8 cellular contexts compared by ENCODE assay signal in the genomic region with DNA sequence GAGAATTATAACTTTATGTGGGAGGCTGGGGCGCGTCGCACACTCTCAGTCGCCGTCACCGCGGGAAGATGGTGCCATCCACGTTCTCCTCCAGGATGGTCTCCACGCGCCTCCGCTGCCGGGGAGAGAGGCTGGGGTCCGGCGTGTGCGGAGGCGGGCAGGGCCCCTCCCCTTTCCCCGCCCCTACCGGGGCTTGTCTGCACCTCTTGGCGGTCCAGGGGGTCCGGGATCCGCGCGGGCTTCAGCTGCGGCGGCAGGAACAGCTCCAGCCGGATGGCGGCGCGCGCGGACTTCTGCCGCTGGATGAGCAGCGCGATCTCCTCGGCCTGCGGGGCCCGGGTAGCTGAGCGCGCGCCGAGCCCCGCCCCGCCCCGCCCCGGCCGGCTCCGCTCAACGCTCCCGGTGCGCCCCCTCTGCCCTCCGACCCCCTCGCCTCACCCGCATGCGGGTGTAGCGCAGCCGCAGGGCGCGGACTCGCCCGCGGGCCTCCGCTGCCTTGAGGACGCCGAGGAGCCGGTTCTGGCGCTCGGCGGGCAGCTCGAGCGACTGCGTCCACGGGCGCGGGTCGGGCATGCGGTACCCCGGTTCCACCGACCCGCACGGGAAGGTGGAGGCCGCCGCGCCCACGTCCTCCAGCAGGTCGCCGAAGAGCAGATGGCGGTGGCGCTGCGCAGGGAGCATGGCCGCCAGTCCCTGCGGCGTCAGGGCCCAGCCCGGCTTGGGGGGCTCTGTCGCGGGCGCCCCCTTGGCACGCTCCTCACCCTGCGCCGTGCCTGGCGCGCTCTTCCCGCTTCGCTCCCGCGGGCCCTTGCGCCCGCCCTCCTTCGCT. TPM values are rescaled to one million over a fixed set of nuclear protein-coding genes. Genes with fewer than 3 reads are reported as not detected.
DNase-seq lines count a peak whose midpoint lies in the region; TF ChIP-seq lines count a peak whose summit lies in the region.

No MANE protein-coding gene starts in this region.

- peaks cover 8% of the 10 kb centered on the region for H3K9me3 Mint-ChIP-seq in nephron

- H3K9ac ChIP-seq in fibroblast of lung (ENCODE audit: insufficient read depth, low read length) (no peak overlapping the region), subcutaneous abdominal adipose tissue (ENCODE audit: low read length in 5 of 5) (peak overlapping the region in 1 of 5 donors; percentile 41)

- no peak overlapping the region for H2AFZ ChIP-seq in fibroblast of lung (ENCODE audit: low read length)

- peak overlapping the region in 1 of 4 experiments; percentile 50 for H3K4me3 ChIP-seq in fibroblast of lung (replicated peaks in 1 of 4; ENCODE audit: control extremely low read depth in 1 of 4, insufficient read depth in 1 of 4, low read depth in 3 of 4, low read length in 4 of 4)
- peak overlapping the region in 4 of 5 donors; percentile 32 to 77 (median 67) for H3K4me3 ChIP-seq in subcutaneous abdominal adipose tissue (ENCODE audit: low read depth in 1 of 5, low read length in 5 of 5)

- H3K79me2 ChIP-seq in fibroblast of lung (ENCODE audit: control insufficient read depth, insufficient read depth, low read length), result no peaks in the 10 kb centered on the region

- peak overlapping the region; percentile 70 for H3K4me2 ChIP-seq in fibroblast of lung (ENCODE audit: extremely low read depth, insufficient read depth, low read length)

- H4K20me1 ChIP-seq in fibroblast of lung (ENCODE audit: control insufficient read depth, extremely low read depth, insufficient read depth, low read length), result no peaks in the 10 kb centered on the region

- H3K27ac ChIP-seq in fibroblast of lung (ENCODE audit: insufficient read depth, low read length) (no peak overlapping the region), subcutaneous abdominal adipose tissue (ENCODE audit: low read depth, low read length) (no peak overlapping the region)

- H3K36me3 ChIP-seq in fibroblast of lung (ENCODE audit: control insufficient read depth, insufficient read depth, low read length), result no peaks in the 10 kb centered on the region
- H3K36me3 ChIP-seq in subcutaneous abdominal adipose tissue (ENCODE audit: control insufficient read depth in 5 of 5, insufficient read depth in 5 of 5, low read length in 5 of 5), result no peaks in the 10 kb centered on the region

- H3K27me3 ChIP-seq in fibroblast of lung (ENCODE audit: control insufficient read depth, insufficient read depth, low read length) (peaks cover 24% of the 10 kb centered on the region), subcutaneous abdominal adipose tissue (ENCODE audit: control insufficient read depth in 5 of 5, insufficient read depth in 4 of 5, low read length in 5 of 5) (peaks cover 19 to 36% (median 31%) of the 10 kb centered on the region in 5 donors)

- DNase-seq in CD1c-positive myeloid dendritic cell (ENCODE audit: extremely low spot score), result peak; percentile 77
- DNase-seq in HUDEP-2 (lab: John Stamatoyannopoulos, UW; ENCODE audit: unreplicated experiment in 76 of 76), result peak in 40 of 76 experiments; percentile 8 to 61 (median 32)
- peak; percentile 76 for DNase-seq in OCI-M1 (lab: John Stamatoyannopoulos, UW)
- DNase-seq in activated T-helper 1 cell treated with anti-CD3 and anti-CD28 coated beads, Interleukin-2, amount 50 U/mL, for 16 hours (ENCODE audit: low read depth in 1 of 2, low spot score in 1 of 2), result peak; percentile 40 to 45
- peak; percentile 65 to 79 for DNase-seq in fibroblast of lung (ENCODE audit: low read depth in 2 of 2)
- DNase-seq in COLO829 (ENCODE audit: low spot score), result no peak

- H3K4me1 ChIP-seq in fibroblast of lung (ENCODE audit: control insufficient read depth, extremely low read depth, insufficient read depth, low read length), result peaks cover 6% of the 10 kb centered on the region
- peaks cover 0 to 55% (median 43%) of the 10 kb centered on the region in 5 donors for H3K4me1 ChIP-seq in subcutaneous abdominal adipose tissue (ENCODE audit: control insufficient read depth in 5 of 5, insufficient read depth in 5 of 5, low read length in 5 of 5)

- H3K27me3 Mint-ChIP-seq in nephron (ENCODE audit: low read depth), result peaks cover 63% of the 10 kb centered on the region

- TF ChIP-seq CTCF in fibroblast of lung (conservative IDR thresholded peaks at IDR 0.05 in 1 of 2, IDR thresholded peaks at IDR 0.05 in 1 of 2; ENCODE audit: low read depth in 1 of 2, low read length in 2 of 2) (peak; percentile 37 to 48), nephron (IDR thresholded peaks at IDR 0.05; ENCODE audit: unreplicated experiment in 3 of 3) (peak; percentile 56 to 78 (median 77))

- no peaks in the 10 kb centered on the region for H3K9me3 ChIP-seq in fibroblast of lung (ENCODE audit: control insufficient read depth, insufficient read depth, low read depth, low read length)
- no peaks in the 10 kb centered on the region for H3K9me3 ChIP-seq in subcutaneous abdominal adipose tissue (ENCODE audit: control insufficient read depth in 5 of 5, low read length in 5 of 5)

- H3K36me3 Mint-ChIP-seq in nephron (ENCODE audit: low read depth), result no peaks in the 10 kb centered on the region

- peak overlapping the region; percentile 68 to 73 (median 73) for H3K4me3 Mint-ChIP-seq in nephron

- no peak overlapping the region for H3K27ac Mint-ChIP-seq in nephron

- peaks cover 15% of the 10 kb centered on the region for H3K4me1 Mint-ChIP-seq in nephron

RNA-seq across cellular contexts. Expression of gene LKAAEAR1, which starts 0.6 kb away (rescaled TPM):
- not detected in 2 replicates for total RNA-seq in fibroblast of lung
- not detected in 2 replicates for polyA plus RNA-seq in fibroblast of lung
- not detected in 2 replicates for polyA plus RNA-seq in fibroblast of lung (2012)
- not detected in 2 replicates for polyA minus RNA-seq in fibroblast of lung (ENCODE audit: low replicate concordance)

RNA-seq across cellular contexts. Expression of gene OPRL1, which starts 3.7 kb away (rescaled TPM):
- 2.6 and 4.1 TPM in 2 replicates for total RNA-seq in fibroblast of lung
- polyA plus RNA-seq in fibroblast of lung, result 0.17 and 0.49 TPM in 2 replicates
- 0.47 and 0.96 TPM in 2 replicates for polyA plus RNA-seq in fibroblast of lung (2012)
- polyA minus RNA-seq in fibroblast of lung (ENCODE audit: low replicate concordance), result 0.39 and 0.56 TPM in 2 replicates

RNA-seq across cellular contexts. Expression of gene RGS19, which starts 4.3 kb away (rescaled TPM):
- 9.1 and 11.6 TPM in 2 replicates for total RNA-seq in fibroblast of lung
- polyA plus RNA-seq in fibroblast of lung, result 5.5 and 5.8 TPM in 2 replicates
- 8.9 and 9.8 TPM in 2 replicates for polyA plus RNA-seq in fibroblast of lung (2012)
- polyA minus RNA-seq in fibroblast of lung (ENCODE audit: low replicate concordance), result 12.5 and 22.1 TPM in 2 replicates

RNA-seq across cellular contexts. Expression of gene TCEA2, which starts 20.6 kb away (rescaled TPM):
- total RNA-seq in fibroblast of lung, result 23.9 and 25.2 TPM in 2 replicates
- polyA plus RNA-seq in fibroblast of lung, result 12.7 and 17.1 TPM in 2 replicates
- polyA plus RNA-seq in fibroblast of lung (2012), result 38.9 and 43.2 TPM in 2 replicates
- 26.2 and 46.1 TPM in 2 replicates for polyA minus RNA-seq in fibroblast of lung (ENCODE audit: low replicate concordance)

RNA-seq across cellular contexts. Expression of gene NPBWR2, which starts 23.8 kb away (rescaled TPM):
- total RNA-seq in fibroblast of lung, result not detected in 2 replicates
- polyA plus RNA-seq in fibroblast of lung, result not detected in 2 replicates
- polyA plus RNA-seq in fibroblast of lung (2012), result not detected in 2 replicates
- polyA minus RNA-seq in fibroblast of lung (ENCODE audit: low replicate concordance), result not detected in 2 replicates
